ENCODE assay signal across 9 cellular contexts in genomic region chr17:40433551-40434384, GRCh38. TPM values are rescaled to one million over a fixed set of nuclear protein-coding genes. Genes with fewer than 3 reads are reported as not detected.
DNase-seq lines count a peak whose midpoint lies in the region; ATAC-seq, FAIRE-seq and TF ChIP-seq lines count a peak whose summit lies in the region.
"Had no signal": no experiment of that assay in that cellular context is flagged by ENCODE, and none has a peak within 500 bp of the region (broad histone marks: within the 10 kb centered on the region; RNA-seq: fewer than 3 reads in every experiment).

No MANE protein-coding gene starts in this region.

- H3K36me3 ChIP-seq in pancreas: no peaks in the 10 kb centered on the region
- H3K36me3 ChIP-seq: BLaER1 treated with 17β-estradiol and CSF1 and Interleukin-3, amounts not matched to agents 10 nM and 100 nM had no signal

- FAIRE-seq in pancreas (lab: Jason Lieb, UNC) (no peak), RCC 7860 (lab: Jason Lieb, UNC) (no peak)

- no peak overlapping the region for H3K4me3 ChIP-seq in dorsolateral prefrontal cortex
- H3K4me3 ChIP-seq in pancreas: no peak overlapping the region
- H3K4me3 ChIP-seq: BLaER1 treated with 17β-estradiol and CSF1 and Interleukin-3, amounts not matched to agents 10 nM and 100 nM had no signal

- ATAC-seq in pancreas: peak in 3 of 4 donors; percentile 40 to 59 (median 52)

- no peaks in the 10 kb centered on the region for H3K9me3 ChIP-seq in pancreas

- TF ChIP-seq CTCF in dorsolateral prefrontal cortex (IDR thresholded peaks at IDR 0.05 in 54 of 56, conservative IDR thresholded peaks at IDR 0.05 in 2 of 56; ENCODE audit: low read depth in 1 of 56, partially characterized antibody in 56 of 56) (peak in 36 of 56 donors; percentile 13 to 51 (median 26)), pancreas (IDR thresholded peaks at IDR 0.05) (peak in 1 of 4 donors; percentile 31)

- WGBS in pancreas, 2 donors: 88 to 89% methylated on average over 6 of the region's 6 CpGs

- DNase-seq in NCI-H146 (lab: John Stamatoyannopoulos, UW) (peak; percentile 10), NCI-H146 treated with DMSO at 0.1 percent for 48 hours (lab: John Stamatoyannopoulos, UW; ENCODE audit: unreplicated experiment) (no peak), NCI-H69 (lab: John Stamatoyannopoulos, UW) (peak; percentile 42), dorsolateral prefrontal cortex (peak in 4 of 10 donors; percentile 24 to 41 (median 32)), pancreas (no peak), superior temporal gyrus (ENCODE audit: extremely low spot score) (no peak), RCC 7860 (ENCODE audit: low spot score) (no peak), NCI-H510A treated with DMSO at 0.1 percent for 48 hours (lab: John Stamatoyannopoulos, UW) (no peak)

- H3K4me1 ChIP-seq in pancreas: no peaks in the 10 kb centered on the region

- H3K27me3 ChIP-seq in dorsolateral prefrontal cortex: no peaks in the 10 kb centered on the region
- no peaks in the 10 kb centered on the region for H3K27me3 ChIP-seq in pancreas
- H3K27me3 ChIP-seq: BLaER1 treated with 17β-estradiol and CSF1 and Interleukin-3, amounts not matched to agents 10 nM and 100 nM had no signal

- intact Hi-C loops in dorsolateral prefrontal cortex (cut with DNase I): no loop called here
- intact Hi-C loops in pancreas (cut with DNase I): no loop called here

- H3K27ac ChIP-seq in dorsolateral prefrontal cortex (peak overlapping the region in 8 of 59 donors; percentile 7 to 51 (median 40)), pancreas (no peak overlapping the region)
- H3K27ac ChIP-seq: BLaER1 treated with 17β-estradiol and CSF1 and Interleukin-3, amounts not matched to agents 10 nM and 100 nM had no signal

RNA-seq across cellular contexts. Expression of gene IGFBP4, which starts 9.5 kb away (rescaled TPM):
- total RNA-seq in dorsolateral prefrontal cortex: 100 to 1,000 TPM in 2 of 120 experiments, 10 to 100 TPM in 115, 1 to 10 TPM in 3; 8.8 to 151 (median 22.2) TPM
- total RNA-seq in pancreas: 100 to 1,000 TPM in 3 of 6 donors, 10 to 100 TPM in 3; 30.2 to 190 (median 80.4) TPM
- 10 to 100 TPM; 58.7 to 72.3 TPM for polyA plus RNA-seq in pancreas

RNA-seq across cellular contexts. Expression of gene TOP2A, which starts 16.1 kb away (rescaled TPM):
- total RNA-seq in dorsolateral prefrontal cortex (1 to 10 TPM in 14 of 120 experiments, under 1 TPM in 41, not detected in 65; 0.04 to 3.1 (median 0.42) TPM), pancreas (1 to 10 TPM in 3 of 6 donors, under 1 TPM in 3; 0.19 to 4.4 (median 1.2) TPM)
- under 1 TPM; 0.42 to 0.76 TPM for polyA plus RNA-seq in pancreas

Comparison
In these comparisons a context has a peak if more than half of its experiments do, and no peak if none do; other contexts are left out.
1. DNase-seq: peak in NCI-H146 (single experiment) and NCI-H69 (single experiment); none in NCI-H146 treated with DMSO at 0.1 percent for 48 hours (single experiment), pancreas (0 of 6), superior temporal gyrus (single experiment), RCC 7860 (single experiment) and NCI-H510A treated with DMSO at 0.1 percent for 48 hours (single experiment).